11 cellular contexts compared by ENCODE assay signal in the genomic region with DNA sequence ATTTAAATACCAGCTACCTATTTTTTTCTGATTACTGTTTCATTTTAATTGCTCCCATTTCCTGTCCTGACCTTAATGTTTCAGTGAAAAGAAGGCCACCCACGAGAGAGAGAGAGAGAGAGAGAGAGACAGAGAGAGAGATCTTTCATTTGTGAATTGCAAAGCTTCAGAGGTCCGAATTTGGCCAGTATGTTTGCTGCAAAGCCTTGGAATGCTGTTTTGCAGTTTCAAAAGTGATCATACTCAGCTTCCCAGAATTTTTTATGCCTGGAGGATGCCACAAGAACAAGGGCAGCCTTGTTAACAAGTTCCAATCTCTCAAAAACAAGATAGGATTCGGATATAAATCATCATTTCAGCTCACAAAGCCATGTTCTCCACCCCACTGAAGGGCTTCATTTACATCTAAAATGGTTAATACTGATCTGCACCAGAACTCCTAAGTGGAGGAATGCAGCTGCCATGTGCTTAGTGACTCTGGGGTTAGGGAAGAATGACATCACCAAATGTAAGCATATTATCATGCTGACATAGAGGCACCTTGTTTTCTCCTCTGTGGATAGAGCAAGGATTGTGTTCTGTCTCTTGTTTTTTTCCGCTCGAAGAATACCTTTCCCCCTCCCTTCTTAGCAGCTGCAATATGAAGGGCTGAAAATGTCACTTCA.
A peak's percentile ranks its signal among the peaks of the same experiment; 100 is the strongest.
DNase-seq lines count a peak whose midpoint lies in the region; ATAC-seq, FAIRE-seq and TF ChIP-seq lines count a peak whose summit lies in the region.
"Had no signal": no experiment of that assay in that cellular context is flagged by ENCODE, and none has a peak within 500 bp of the region (broad histone marks: within the 10 kb centered on the region; RNA-seq: fewer than 3 reads in every experiment).

No MANE protein-coding gene starts in this region.

- H4K20me1 ChIP-seq in astrocyte (ENCODE audit: insufficient read depth, low read length): no peaks in the 10 kb centered on the region
- H4K20me1 ChIP-seq: BLaER1 had no signal

- no peaks in the 10 kb centered on the region for H3K79me2 ChIP-seq in astrocyte (ENCODE audit: insufficient read depth, low read length)

- in situ Hi-C loops in G401 (cut with HindIII; ENCODE audit: low sequenced_read_pairs): no loop called here

- H3K4me3 Mint-ChIP-seq in astrocyte (ENCODE audit: unreplicated experiment) (no peak overlapping the region), natural killer cell (no peak overlapping the region)
- H3K4me3 Mint-ChIP-seq: activated naive CD4-positive, alpha-beta T cell treated with anti-CD3 and anti-CD28 coated beads, Interleukin-2, amount 10 ng/mL, durations not matched to agents 7 days and 5 days had no signal

- no peaks in the 10 kb centered on the region for H3K36me3 ChIP-seq in astrocyte (ENCODE audit: insufficient read depth, low read length)
- H3K36me3 ChIP-seq: BLaER1 had no signal

- H3K27ac Mint-ChIP-seq in astrocyte (ENCODE audit: unreplicated experiment) (peak overlapping the region; percentile 66), natural killer cell (no peak overlapping the region)
- H3K27ac Mint-ChIP-seq: activated naive CD4-positive, alpha-beta T cell treated with anti-CD3 and anti-CD28 coated beads, Interleukin-2, amount 10 ng/mL, durations not matched to agents 7 days and 5 days had no signal

- H3K9me3 ChIP-seq in astrocyte (ENCODE audit: insufficient read depth, low read depth, low read length): no peaks in the 10 kb centered on the region
- H3K9me3 ChIP-seq: BLaER1 had no signal

- H3K9ac ChIP-seq in astrocyte (ENCODE audit: low read length): no peak overlapping the region
- H3K9ac ChIP-seq: BLaER1 had no signal

- no peak for TF ChIP-seq CTCF in astrocyte (IDR thresholded peaks at IDR 0.05; ENCODE audit: insufficient read depth, low read depth, low read length)
- no peak for TF ChIP-seq CTCF in natural killer cell (IDR thresholded peaks at IDR 0.05)

- no peak overlapping the region for H3K4me2 ChIP-seq in astrocyte (ENCODE audit: low read length)
- H3K4me2 ChIP-seq: BLaER1 had no signal

- peak overlapping the region; percentile 28 for H2AFZ ChIP-seq in astrocyte (ENCODE audit: low read depth, low read length)

- H3K36me3 Mint-ChIP-seq in astrocyte (ENCODE audit: low read depth, unreplicated experiment) (no peaks in the 10 kb centered on the region), natural killer cell (no peaks in the 10 kb centered on the region)

- H3K9me3 Mint-ChIP-seq in astrocyte (ENCODE audit: unreplicated experiment) (no peaks in the 10 kb centered on the region), natural killer cell (no peaks in the 10 kb centered on the region)
- H3K9me3 Mint-ChIP-seq: activated naive CD4-positive, alpha-beta T cell treated with anti-CD3 and anti-CD28 coated beads, Interleukin-2, amount 10 ng/mL, durations not matched to agents 7 days and 5 days had no signal

- DNase-seq in left ventricle myocardium superior: no peak
- DNase-seq in cardiac septum (ENCODE audit: low spot score): no peak
- peak; percentile 43 for DNase-seq in astrocyte (ENCODE audit: low read depth)
- DNase-seq in left kidney (ENCODE audit: low read depth, low spot score): peak; percentile 42
- DNase-seq in urothelium cell line (ENCODE audit: low spot score): peak; percentile 15
- no peak for DNase-seq in G401 (ENCODE audit: low spot score)
- DNase-seq in natural killer cell: no peak
- DNase-seq in NCI-H2029 treated with DMSO at 0.1 percent for 48 hours (lab: John Stamatoyannopoulos, UW): no peak
- DNase-seq: activated naive CD4-positive, alpha-beta T cell treated with anti-CD3 and anti-CD28 coated beads, Interleukin-2, amount 10 ng/mL, durations not matched to agents 7 days and 5 days had no signal

- no peaks in the 10 kb centered on the region for H3K4me1 ChIP-seq in astrocyte (ENCODE audit: insufficient read depth, low read length)
- H3K4me1 ChIP-seq: BLaER1 had no signal

- H3K4me3 ChIP-seq in astrocyte (ENCODE audit: insufficient read depth, low read depth, low read length): no peak overlapping the region
- H3K4me3 ChIP-seq: BLaER1 had no signal

- ATAC-seq in left ventricle myocardium superior: peak; percentile 32
- no peak for ATAC-seq in natural killer cell

- H3K27me3 ChIP-seq in astrocyte (ENCODE audit: insufficient read depth, low read length): no peaks in the 10 kb centered on the region
- H3K27me3 ChIP-seq: BLaER1 had no signal

- intact Hi-C loops in left ventricle myocardium superior (cut with micrococcal nuclease): no loop called here
- intact Hi-C loops in cardiac septum (cut with DNase I): no loop called here
- intact Hi-C loops in natural killer cell (cut with micrococcal nuclease): no loop called here

- no peaks in the 10 kb centered on the region for H3K27me3 Mint-ChIP-seq in astrocyte (ENCODE audit: low read depth, unreplicated experiment)
- H3K27me3 Mint-ChIP-seq in natural killer cell (ENCODE audit: low read depth in 2 of 2): no peaks in the 10 kb centered on the region
- H3K27me3 Mint-ChIP-seq: activated naive CD4-positive, alpha-beta T cell treated with anti-CD3 and anti-CD28 coated beads, Interleukin-2, amount 10 ng/mL, durations not matched to agents 7 days and 5 days had no signal

- H3K4me1 Mint-ChIP-seq in astrocyte (ENCODE audit: low read depth, unreplicated experiment): peaks cover 12% of the 10 kb centered on the region
- peaks cover 13 to 21% of the 10 kb centered on the region in 2 donors for H3K4me1 Mint-ChIP-seq in natural killer cell

- FAIRE-seq in astrocyte (lab: Jason Lieb, UNC) (no peak), urothelium cell line (lab: Jason Lieb, UNC) (no peak)
- FAIRE-seq: GM12891 had no signal

- no peak overlapping the region for H3K27ac ChIP-seq in astrocyte (ENCODE audit: low read depth, low read length)
- H3K27ac ChIP-seq: BLaER1 had no signal

Comparison
In these comparisons a context has a peak if more than half of its experiments do, and no peak if none do; other contexts are left out.
1. DNase-seq: peak in astrocyte (single experiment), left kidney (single experiment) and urothelium cell line (single experiment); none in left ventricle myocardium superior (single experiment), cardiac septum (single experiment), G401 (single experiment), natural killer cell (single experiment) and NCI-H2029 treated with DMSO at 0.1 percent for 48 hours (single experiment).